ENCODE assay signal across 1 cellular context in genomic region chr4:25919676-25920075, GRCh38.
TF ChIP-seq lines count a peak whose summit lies in the region.

No MANE protein-coding gene starts in this region.

TF ChIP-seq in HepG2, 621 proteins besides CTCF, POLR2A, EP300 and RAD21 (continued from another document):
- TF ChIP-seq AHDC1 (CRISPR knock-in tag; IDR thresholded peaks at IDR 0.05; ENCODE audit: borderline replicate concordance) (peak; percentile 66; the same call in 1 of the 2 replicates), BCL6 (CRISPR knock-in tag; IDR thresholded peaks at IDR 0.05) (peak; percentile 59; the same call in 1 of the 2 replicates), PAX8 (CRISPR knock-in tag; IDR thresholded peaks at IDR 0.05; ENCODE audit: borderline replicate concordance) (no peak), THAP11 (CRISPR knock-in tag; IDR thresholded peaks at IDR 0.05) (peak; percentile 51), TAF1 (CRISPR knock-in tag; IDR thresholded peaks at IDR 0.05) (no peak), GABPA (IDR thresholded peaks at IDR 0.05; ENCODE audit: low read depth, low read length) (no peak), GABPA (CRISPR knock-in tag; IDR thresholded peaks at IDR 0.05; ENCODE audit: low read depth) (no peak), SIX4 (CRISPR knock-in tag; IDR thresholded peaks at IDR 0.05) (0 out of 2 replicates have a peak, but pooled peaks have one; percentile 19), RFXANK (CRISPR knock-in tag; IDR thresholded peaks at IDR 0.05) (no peak), JUND (CRISPR knock-in tag; IDR thresholded peaks at IDR 0.05) (no peak), TFE3 (CRISPR knock-in tag; IDR thresholded peaks at IDR 0.05) (peak; percentile 51; the same call in 1 of the 2 replicates), NR2F6 (IDR thresholded peaks at IDR 0.05) (peak; percentile 52; the same call in 1 of the 2 replicates), NR2F6 (CRISPR knock-in tag; IDR thresholded peaks at IDR 0.05) (peak; percentile 74), SOX13 (IDR thresholded peaks at IDR 0.05) (peak; percentile 80), SOX13 (CRISPR knock-in tag; conservative IDR thresholded peaks at IDR 0.05 in 1 of 2, IDR thresholded peaks at IDR 0.05 in 1 of 2) (peak in 1 of 2 experiments; percentile 96; a peak in 2 of 4 replicates), MAFG (CRISPR knock-in tag; IDR thresholded peaks at IDR 0.05) (peak; percentile 90), MED8 (CRISPR knock-in tag; IDR thresholded peaks at IDR 0.05; ENCODE audit: insufficient replicate concordance) (peak; percentile 33), HDAC2 (CRISPR knock-in tag; IDR thresholded peaks at IDR 0.05) (peak; percentile 47; the same call in 1 of the 2 replicates), TBL1XR1 (IDR thresholded peaks at IDR 0.05; ENCODE audit: borderline replicate concordance, low read length, partially characterized antibody) (peak; percentile 22), MTA1 (CRISPR knock-in tag; IDR thresholded peaks at IDR 0.05; ENCODE audit: borderline replicate concordance) (no peak), ZNF264 (CRISPR knock-in tag; IDR thresholded peaks at IDR 0.05) (peak; percentile 69; the same call in 1 of the 2 replicates), SAP130 (CRISPR knock-in tag; IDR thresholded peaks at IDR 0.05; ENCODE audit: low read depth) (peak; percentile 69), ELF3 (CRISPR knock-in tag; IDR thresholded peaks at IDR 0.05) (no peak), ETV5 (CRISPR knock-in tag; IDR thresholded peaks at IDR 0.05; ENCODE audit: borderline replicate concordance) (peak; percentile 29; the same call in 1 of the 2 replicates), ZFP41 (CRISPR knock-in tag; IDR thresholded peaks at IDR 0.05; ENCODE audit: borderline replicate concordance) (no peak), PATZ1 (CRISPR knock-in tag; IDR thresholded peaks at IDR 0.05) (0 out of 2 replicates have a peak, but pooled peaks have one; percentile 20), KDM6A (CRISPR knock-in tag; IDR thresholded peaks at IDR 0.05; ENCODE audit: low read depth) (0 out of 2 replicates have a peak, but pooled peaks have one; percentile 40), ZNF124 (CRISPR knock-in tag; IDR thresholded peaks at IDR 0.05) (peak; percentile 42; the same call in 1 of the 2 replicates), HMG20A (CRISPR knock-in tag; IDR thresholded peaks at IDR 0.05; ENCODE audit: borderline replicate concordance) (peak; percentile 48; the same call in 1 of the 2 replicates)
- TF ChIP-seq, protein P1, sequence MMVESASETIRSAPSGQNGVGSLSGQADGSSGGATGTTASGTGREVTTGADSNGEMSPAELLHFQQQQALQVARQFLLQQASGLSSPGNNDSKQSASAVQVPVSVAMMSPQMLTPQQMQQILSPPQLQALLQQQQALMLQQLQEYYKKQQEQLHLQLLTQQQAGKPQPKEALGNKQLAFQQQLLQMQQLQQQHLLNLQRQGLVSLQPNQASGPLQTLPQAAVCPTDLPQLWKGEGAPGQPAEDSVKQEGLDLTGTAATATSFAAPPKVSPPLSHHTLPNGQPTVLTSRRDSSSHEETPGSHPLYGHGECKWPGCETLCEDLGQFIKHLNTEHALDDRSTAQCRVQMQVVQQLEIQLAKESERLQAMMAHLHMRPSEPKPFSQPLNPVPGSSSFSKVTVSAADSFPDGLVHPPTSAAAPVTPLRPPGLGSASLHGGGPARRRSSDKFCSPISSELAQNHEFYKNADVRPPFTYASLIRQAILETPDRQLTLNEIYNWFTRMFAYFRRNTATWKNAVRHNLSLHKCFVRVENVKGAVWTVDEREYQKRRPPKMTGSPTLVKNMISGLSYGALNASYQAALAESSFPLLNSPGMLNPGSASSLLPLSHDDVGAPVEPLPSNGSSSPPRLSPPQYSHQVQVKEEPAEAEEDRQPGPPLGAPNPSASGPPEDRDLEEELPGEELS (CRISPR knock-in tag; IDR thresholded peaks at IDR 0.05): peak; percentile 81
- TF ChIP-seq, protein P2, sequence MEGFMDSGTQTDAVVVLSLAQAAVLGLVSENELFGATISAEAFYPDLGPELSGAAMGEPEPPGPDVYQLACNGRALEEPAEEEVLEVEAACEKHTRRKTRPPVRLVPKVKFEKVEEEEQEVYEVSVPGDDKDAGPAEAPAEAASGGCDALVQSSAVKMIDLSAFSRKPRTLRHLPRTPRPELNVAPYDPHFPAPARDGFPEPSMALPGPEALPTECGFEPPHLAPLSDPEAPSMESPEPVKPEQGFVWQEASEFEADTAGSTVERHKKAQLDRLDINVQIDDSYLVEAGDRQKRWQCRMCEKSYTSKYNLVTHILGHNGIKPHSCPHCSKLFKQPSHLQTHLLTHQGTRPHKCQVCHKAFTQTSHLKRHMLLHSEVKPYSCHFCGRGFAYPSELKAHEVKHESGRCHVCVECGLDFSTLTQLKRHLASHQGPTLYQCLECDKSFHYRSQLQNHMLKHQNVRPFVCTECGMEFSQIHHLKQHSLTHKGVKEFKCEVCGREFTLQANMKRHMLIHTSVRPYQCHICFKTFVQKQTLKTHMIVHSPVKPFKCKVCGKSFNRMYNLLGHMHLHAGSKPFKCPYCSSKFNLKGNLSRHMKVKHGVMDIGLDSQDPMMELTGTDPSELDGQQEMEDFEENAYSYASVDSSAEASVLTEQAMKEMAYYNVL (CRISPR knock-in tag; IDR thresholded peaks at IDR 0.05; ENCODE audit: borderline replicate concordance): peak; percentile 88
- TF ChIP-seq, protein P3, sequence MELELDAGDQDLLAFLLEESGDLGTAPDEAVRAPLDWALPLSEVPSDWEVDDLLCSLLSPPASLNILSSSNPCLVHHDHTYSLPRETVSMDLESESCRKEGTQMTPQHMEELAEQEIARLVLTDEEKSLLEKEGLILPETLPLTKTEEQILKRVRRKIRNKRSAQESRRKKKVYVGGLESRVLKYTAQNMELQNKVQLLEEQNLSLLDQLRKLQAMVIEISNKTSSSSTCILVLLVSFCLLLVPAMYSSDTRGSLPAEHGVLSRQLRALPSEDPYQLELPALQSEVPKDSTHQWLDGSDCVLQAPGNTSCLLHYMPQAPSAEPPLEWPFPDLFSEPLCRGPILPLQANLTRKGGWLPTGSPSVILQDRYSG (CRISPR knock-in tag; IDR thresholded peaks at IDR 0.05): no peak
